Comparison of ENCODE assay signal across 12 cellular contexts in the genomic region with DNA sequence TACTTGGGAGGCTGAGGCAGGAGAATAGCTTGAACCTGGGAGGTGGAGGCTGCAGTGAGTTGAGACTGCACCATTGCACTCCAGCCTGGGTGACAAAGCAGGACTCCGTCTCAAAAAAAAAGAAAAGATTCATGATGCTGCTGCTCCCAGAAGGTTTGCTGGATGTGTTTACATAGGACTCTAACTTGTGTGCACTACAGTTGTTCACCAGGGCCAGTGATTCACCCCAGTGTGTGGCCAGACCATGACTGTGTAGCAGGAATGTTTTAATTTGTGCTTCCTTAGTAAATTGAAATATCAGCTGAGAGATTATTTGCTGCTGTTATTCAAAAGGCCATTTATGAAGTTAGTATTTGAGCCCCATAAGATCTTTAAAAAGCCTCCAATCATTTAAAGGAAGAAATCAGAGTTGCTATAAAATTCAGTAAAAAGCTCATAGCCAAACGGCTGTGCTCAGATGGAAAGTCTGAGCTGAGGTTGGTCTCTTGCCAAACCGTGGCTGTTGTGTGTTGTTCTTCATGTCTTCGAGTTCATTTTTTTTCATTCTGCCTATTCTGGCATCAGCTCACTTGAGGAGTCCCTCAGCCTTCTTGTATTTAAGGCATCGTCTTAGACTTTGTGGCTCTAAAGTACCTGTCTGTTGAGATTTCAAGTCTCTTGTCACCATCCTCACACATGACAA. TPM values are rescaled to one million over a fixed set of nuclear protein-coding genes. Genes with fewer than 3 reads are reported as not detected.
DNase-seq lines count a peak whose midpoint lies in the region; ATAC-seq and TF ChIP-seq lines count a peak whose summit lies in the region.
"Had no signal": no experiment of that assay in that cellular context is flagged by ENCODE, and none has a peak within 500 bp of the region (broad histone marks: within the 10 kb centered on the region; RNA-seq: fewer than 3 reads in every experiment).

No MANE protein-coding gene starts in this region.

- peaks cover 21% of the 10 kb centered on the region for H3K36me3 Mint-ChIP-seq in activated T-helper 2 cell treated with anti-CD3 and anti-CD28 coated beads, Interferon-gamma antibody, Interleukin-2, Interleukin-4, amounts not matched to agents 10 μg/mL and 5 μg/mL and 100 μg/mL, durations not matched to agents 14 hours and 24 hours and 36 hours (ENCODE audit: low read depth)

- ATAC-seq in RWPE2 (ENCODE audit: low read depth) (0 out of 3 replicates have a peak, but pooled peaks have one; percentile 54), GM21526 (IDR thresholded peaks at IDR 0.05; ENCODE audit: low FRiP score, unreplicated experiment) (no peak)
- ATAC-seq: WTC11 had no signal

- H3K4me1 Mint-ChIP-seq in activated T-helper 2 cell treated with anti-CD3 and anti-CD28 coated beads, Interferon-gamma antibody, Interleukin-2, Interleukin-4, amounts not matched to agents 10 μg/mL and 5 μg/mL and 100 μg/mL, durations not matched to agents 14 hours and 24 hours and 36 hours (ENCODE audit: low read depth): no peaks in the 10 kb centered on the region
- H3K4me1 Mint-ChIP-seq: WTC11 had no signal

- H3K36me3 ChIP-seq in RWPE2 (ENCODE audit: low read depth): peaks cover 14% of the 10 kb centered on the region

- H3K4me1 ChIP-seq in RWPE2 (ENCODE audit: insufficient read depth, poor library complexity, severe bottlenecking): no peaks in the 10 kb centered on the region

- no peak overlapping the region for H3K4me3 ChIP-seq in RWPE2 (ENCODE audit: severe bottlenecking)

- intact Hi-C loops in activated T-helper 2 cell treated with anti-CD3 and anti-CD28 coated beads, Interferon-gamma antibody, Interleukin-2, Interleukin-4, amounts not matched to agents 10 μg/mL and 5 μg/mL and 100 μg/mL, durations not matched to agents 14 hours and 24 hours and 36 hours (cut with micrococcal nuclease): no loop called here

- TF ChIP-seq CTCF in RWPE2 (IDR thresholded peaks at IDR 0.05; ENCODE audit: poor library complexity, severe bottlenecking): no peak

- H3K9me3 Mint-ChIP-seq in activated T-helper 2 cell treated with anti-CD3 and anti-CD28 coated beads, Interferon-gamma antibody, Interleukin-2, Interleukin-4, amounts not matched to agents 10 μg/mL and 5 μg/mL and 100 μg/mL, durations not matched to agents 14 hours and 24 hours and 36 hours: no peaks in the 10 kb centered on the region
- H3K9me3 Mint-ChIP-seq: WTC11 had no signal

- H3K27ac Mint-ChIP-seq in activated T-helper 2 cell treated with anti-CD3 and anti-CD28 coated beads, Interferon-gamma antibody, Interleukin-2, Interleukin-4, amounts not matched to agents 10 μg/mL and 5 μg/mL and 100 μg/mL, durations not matched to agents 14 hours and 24 hours and 36 hours: no peak overlapping the region
- H3K27ac Mint-ChIP-seq: WTC11 had no signal

- no peaks in the 10 kb centered on the region for H3K27me3 Mint-ChIP-seq in activated T-helper 2 cell treated with anti-CD3 and anti-CD28 coated beads, Interferon-gamma antibody, Interleukin-2, Interleukin-4, amounts not matched to agents 10 μg/mL and 5 μg/mL and 100 μg/mL, durations not matched to agents 14 hours and 24 hours and 36 hours (ENCODE audit: low read depth)

- H3K27ac ChIP-seq in RWPE2 (ENCODE audit: poor library complexity, severe bottlenecking): no peak overlapping the region
- H3K27ac ChIP-seq: KMS-11 had no signal

- H3K27me3 ChIP-seq in RWPE2 (ENCODE audit: insufficient read depth, poor library complexity, severe bottlenecking): no peaks in the 10 kb centered on the region

- no peak overlapping the region for H3K4me3 Mint-ChIP-seq in activated T-helper 2 cell treated with anti-CD3 and anti-CD28 coated beads, Interferon-gamma antibody, Interleukin-2, Interleukin-4, amounts not matched to agents 10 μg/mL and 5 μg/mL and 100 μg/mL, durations not matched to agents 14 hours and 24 hours and 36 hours (ENCODE audit: low read depth)
- H3K4me3 Mint-ChIP-seq: WTC11 had no signal

- DNase-seq in Caki2 (ENCODE audit: low read depth) (peak; percentile 54), RWPE2 (ENCODE audit: low spot score) (no peak), fibroblast of gingiva (ENCODE audit: low read depth) (peak; percentile 83), putamen (ENCODE audit: low spot score) (peak; percentile 20), NOMO-1 (lab: John Stamatoyannopoulos, UW; ENCODE audit: unreplicated experiment in 2 of 2) (no peak), NCI-H1417 treated with DMSO at 0.1 percent for 48 hours (lab: John Stamatoyannopoulos, UW) (no peak)
- DNase-seq in activated T-helper 2 cell treated with anti-CD3 and anti-CD28 coated beads, Interferon-gamma antibody, Interleukin-2, Interleukin-4, amounts not matched to agents 10 μg/mL and 5 μg/mL and 100 μg/mL, durations not matched to agents 14 hours and 24 hours and 36 hours (ENCODE audit: low spot score): no peak
- DNase-seq: NCI-H748 treated with DMSO at 0.1 percent for 48 hours; stimulated activated CD4-positive, alpha-beta T cell treated with anti-CD3 and anti-CD28 coated beads, Interleukin-4, amount 100 ng/mL, for 1 hour had no signal

- in situ Hi-C loops in Caki2 (cut with HindIII; ENCODE audit: low pct_unique_long_range_greater_than_20kb, low sequenced_read_pairs): no loop called here

- no peaks in the 10 kb centered on the region for H3K9me3 ChIP-seq in RWPE2 (ENCODE audit: severe bottlenecking)

RNA-seq across cellular contexts. Expression of gene PGD, which starts 18.1 kb away (rescaled TPM):
- total RNA-seq in Caki2 (2014; rRNA removed; shearing (Covaris generic); ENCODE audit: low replicate concordance): 608 and 700 TPM in 2 replicates
- total RNA-seq in activated T-helper 2 cell treated with anti-CD3 and anti-CD28 coated beads, Interferon-gamma antibody, Interleukin-2, Interleukin-4, amounts not matched to agents 10 μg/mL and 5 μg/mL and 100 μg/mL, durations not matched to agents 14 hours and 24 hours and 36 hours: 150 and 152 TPM in 2 replicates

RNA-seq across cellular contexts. Expression of gene CENPS, which starts 49.5 kb away (rescaled TPM):
- total RNA-seq in Caki2 (2014; rRNA removed; shearing (Covaris generic); ENCODE audit: low replicate concordance): 39.8 and 45.0 TPM in 2 replicates
- total RNA-seq in activated T-helper 2 cell treated with anti-CD3 and anti-CD28 coated beads, Interferon-gamma antibody, Interleukin-2, Interleukin-4, amounts not matched to agents 10 μg/mL and 5 μg/mL and 100 μg/mL, durations not matched to agents 14 hours and 24 hours and 36 hours: 16.8 and 17.8 TPM in 2 replicates

Comparison
In these comparisons a context has a peak if more than half of its experiments do, and no peak if none do; other contexts are left out.
1. DNase-seq: peak in Caki2 (single experiment), fibroblast of gingiva (single experiment) and putamen (single experiment); none in RWPE2 (single experiment), NOMO-1 (0 of 2), activated T-helper 2 cell treated with anti-CD3 and anti-CD28 coated beads, Interferon-gamma antibody, Interleukin-2, Interleukin-4, amounts not matched to agents 10 μg/mL and 5 μg/mL and 100 μg/mL, durations not matched to agents 14 hours and 24 hours and 36 hours (single experiment) and NCI-H1417 treated with DMSO at 0.1 percent for 48 hours (single experiment).